ENCODE assay signal across 9 cellular contexts in the genomic region with DNA sequence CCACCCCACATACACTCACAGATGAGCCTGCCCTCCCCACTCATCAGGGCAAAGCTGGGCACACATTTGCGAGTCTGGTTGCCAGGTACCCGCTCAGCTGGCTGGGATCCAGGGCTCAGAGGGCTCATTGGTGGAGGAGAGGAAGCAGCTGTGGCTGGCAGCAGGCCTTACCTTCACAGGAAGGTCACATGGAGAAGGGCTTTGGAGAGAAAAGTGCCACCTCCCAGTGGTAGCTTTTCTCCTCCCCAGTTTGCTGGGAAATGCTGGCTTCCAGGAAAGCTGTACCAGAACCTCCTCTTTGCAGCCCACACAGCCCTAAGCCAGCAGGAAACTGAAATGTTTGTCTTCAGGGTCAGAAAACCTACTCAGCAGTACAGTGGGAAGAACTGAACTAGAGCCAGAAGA. TPM values are rescaled to one million over a fixed set of nuclear protein-coding genes. Genes with fewer than 3 reads are reported as not detected.
DNase-seq lines count a peak whose midpoint lies in the region; ATAC-seq and TF ChIP-seq lines count a peak whose summit lies in the region.
"Had no signal": no experiment of that assay in that cellular context is flagged by ENCODE, and none has a peak within 500 bp of the region (broad histone marks: within the 10 kb centered on the region; RNA-seq: fewer than 3 reads in every experiment).

No MANE protein-coding gene starts in this region.

- 6% methylated on average over 2 of the region's 2 CpGs; no CpG with 5 or more reads in 1 of the 2 donors for WGBS in thyroid gland, 2 donors

- no peak for TF ChIP-seq POLR2A in thyroid gland (IDR thresholded peaks at IDR 0.05)

- H3K4me1 ChIP-seq in thyroid gland: peaks cover 25 to 39% of the 10 kb centered on the region in 2 donors

- DNase-seq in activated T-cell treated with anti-CD3 and anti-CD28 coated beads for 1 hour (ENCODE audit: low read depth) (peak; percentile 41), NCI-H524 treated with DMSO at 0.1 percent for 48 hours (lab: John Stamatoyannopoulos, UW) (peak; percentile 41), Right ventricle myocardium superior (peak; percentile 92), thyroid gland (peak; percentile 97 to 99), iPS-NIHi11 (ENCODE audit: low spot score) (no peak), NK-92 (lab: John Stamatoyannopoulos, UW; ENCODE audit: unreplicated experiment) (no peak)
- DNase-seq in activated T-cell treated with anti-CD3 and anti-CD28 coated beads, Interleukin-2, amount 50 U/mL, for 1 hour: no peak

- H3K9me3 ChIP-seq in thyroid gland: no peaks in the 10 kb centered on the region
- H3K9me3 ChIP-seq: ovary had no signal

- H3K27me3 ChIP-seq in thyroid gland: no peaks in the 10 kb centered on the region
- H3K27me3 ChIP-seq: ovary had no signal

- no peak for TF ChIP-seq CTCF in thyroid gland (IDR thresholded peaks at IDR 0.05)

- H3K4me3 ChIP-seq in thyroid gland (replicated peaks in 1 of 3): no peak overlapping the region
- H3K4me3 ChIP-seq: ovary had no signal

- peak overlapping the region; percentile 30 to 76 (median 49) for H3K27ac ChIP-seq in thyroid gland
- H3K27ac ChIP-seq: ovary had no signal

- H3K36me3 ChIP-seq in thyroid gland: no peaks in the 10 kb centered on the region
- H3K36me3 ChIP-seq: ovary had no signal

- intact Hi-C loops in Right ventricle myocardium superior (cut with DNase I): no loop called here
- intact Hi-C loops in thyroid gland (cut with DNase I): no loop called here

- peak; percentile 81 for ATAC-seq in Right ventricle myocardium superior (ENCODE audit: poor library complexity)
- ATAC-seq in HG02588 (IDR thresholded peaks at IDR 0.05; ENCODE audit: unreplicated experiment): no peak

RNA-seq across cellular contexts. Expression of gene LGMN, which starts 55.6 kb away (rescaled TPM):
- total RNA-seq in Right ventricle myocardium superior (106 TPM), thyroid gland (100 to 1,000 TPM; 226 to 405 (median 297) TPM)

Comparison
In these comparisons a context has a peak if more than half of its experiments do, and no peak if none do; other contexts are left out.
1. DNase-seq: peak in activated T-cell treated with anti-CD3 and anti-CD28 coated beads for 1 hour (single experiment), NCI-H524 treated with DMSO at 0.1 percent for 48 hours (single experiment), Right ventricle myocardium superior (single experiment) and thyroid gland (2 of 2); none in activated T-cell treated with anti-CD3 and anti-CD28 coated beads, Interleukin-2, amount 50 U/mL, for 1 hour (single experiment), iPS-NIHi11 (single experiment) and NK-92 (single experiment).